In genomic region chr5:159157552-159157951, GRCh38 we compare ENCODE assay signal across 1 cellular context.
TF ChIP-seq lines count a peak whose summit lies in the region.

No MANE protein-coding gene starts in this region.

TF ChIP-seq in GM23338, 12 proteins besides CTCF, POLR2A, EP300 and RAD21:
- TF ChIP-seq ZNF462 (CRISPR knock-in tag; IDR thresholded peaks at IDR 0.05) (no peak), ETS1 (IDR thresholded peaks at IDR 0.05) (no peak), EZH2phosphoT487 (IDR thresholded peaks at IDR 0.05; ENCODE audit: unreplicated experiment) (no peak), JUNB (IDR thresholded peaks at IDR 0.05; ENCODE audit: unreplicated experiment) (no peak), EZH2 (IDR thresholded peaks at IDR 0.05; ENCODE audit: low read depth, unreplicated experiment) (no peak), STAT1 (IDR thresholded peaks at IDR 0.05; ENCODE audit: unreplicated experiment) (no peak), CREB1 (CRISPR knock-in tag; IDR thresholded peaks at IDR 0.05; ENCODE audit: low read depth) (no peak), ZNF331 (CRISPR knock-in tag; IDR thresholded peaks at IDR 0.05; ENCODE audit: low read depth) (no peak), ZNF114 (CRISPR knock-in tag; IDR thresholded peaks at IDR 0.05) (no peak), POLR2AphosphoS5 (IDR thresholded peaks at IDR 0.05; ENCODE audit: low read depth) (no peak), NANOG (IDR thresholded peaks at IDR 0.05; ENCODE audit: borderline replicate concordance) (no peak), REST (IDR thresholded peaks at IDR 0.05; ENCODE audit: unreplicated experiment) (no peak)
